ENCODE assay signal across 3 cellular contexts in genomic region chr3:32966627-32967026, GRCh38. TPM values are rescaled to one million over a fixed set of nuclear protein-coding genes. Genes with fewer than 3 reads are reported as not detected.
"Had no signal": no experiment of that assay in that cellular context is flagged by ENCODE, and none has a peak within 500 bp of the region (broad histone marks: within the 10 kb centered on the region; RNA-seq: fewer than 3 reads in every experiment).

No MANE protein-coding gene starts in this region.

RNA-seq across cellular contexts. Expression of gene CCR4, which starts 15.2 kb away (rescaled TPM):
- total RNA-seq: bronchial epithelial cell, cardiac muscle cell, chondrocyte had no signal
- polyA plus RNA-seq: cardiac muscle cell had no signal
